In the genomic region with DNA sequence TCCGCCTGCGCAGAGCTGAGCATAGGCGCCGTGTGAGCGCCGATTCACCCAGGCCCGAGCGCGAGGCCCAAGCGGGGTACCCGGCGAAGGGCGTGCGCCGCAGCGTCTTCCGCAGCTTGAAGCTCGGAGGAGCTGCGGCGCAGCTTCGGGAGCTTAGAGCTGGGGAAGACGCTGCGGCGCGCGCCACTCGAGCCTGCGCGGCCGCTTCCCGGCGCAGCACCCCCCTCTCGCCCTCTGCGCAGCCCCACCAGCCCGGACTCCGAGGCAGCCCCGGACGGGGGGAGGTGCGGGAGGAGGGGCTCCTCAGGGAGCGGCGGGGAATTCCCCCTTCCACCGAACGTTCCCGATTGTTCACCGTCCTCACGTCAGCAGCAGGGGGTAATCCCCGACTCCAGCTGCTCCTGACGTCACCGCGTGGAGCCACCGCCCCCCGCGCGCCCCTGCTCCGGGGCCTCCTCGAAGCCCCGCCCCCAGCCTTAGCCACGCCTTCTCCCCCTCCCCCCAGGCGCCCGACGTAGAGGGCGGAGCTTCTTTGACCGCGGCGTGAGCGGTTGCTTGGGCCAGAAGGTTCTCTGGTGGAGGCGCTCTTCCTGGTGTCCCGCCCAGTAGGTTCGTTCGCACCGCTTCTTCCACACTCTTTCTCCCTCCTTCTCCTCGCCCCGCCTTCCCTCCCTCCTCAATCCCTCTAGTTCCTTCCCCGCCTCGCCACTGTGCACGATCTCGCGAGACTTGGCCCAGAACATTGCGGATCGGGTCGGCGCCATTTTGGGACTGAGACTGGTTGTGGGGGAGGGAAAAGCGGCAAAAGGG, we compare ENCODE assay signal across 8 cellular contexts. TPM values are rescaled to one million over a fixed set of nuclear protein-coding genes. Genes with fewer than 3 reads are reported as not detected.
DNase-seq lines count a peak whose midpoint lies in the region; ATAC-seq and TF ChIP-seq lines count a peak whose summit lies in the region.

A gene with protein sequence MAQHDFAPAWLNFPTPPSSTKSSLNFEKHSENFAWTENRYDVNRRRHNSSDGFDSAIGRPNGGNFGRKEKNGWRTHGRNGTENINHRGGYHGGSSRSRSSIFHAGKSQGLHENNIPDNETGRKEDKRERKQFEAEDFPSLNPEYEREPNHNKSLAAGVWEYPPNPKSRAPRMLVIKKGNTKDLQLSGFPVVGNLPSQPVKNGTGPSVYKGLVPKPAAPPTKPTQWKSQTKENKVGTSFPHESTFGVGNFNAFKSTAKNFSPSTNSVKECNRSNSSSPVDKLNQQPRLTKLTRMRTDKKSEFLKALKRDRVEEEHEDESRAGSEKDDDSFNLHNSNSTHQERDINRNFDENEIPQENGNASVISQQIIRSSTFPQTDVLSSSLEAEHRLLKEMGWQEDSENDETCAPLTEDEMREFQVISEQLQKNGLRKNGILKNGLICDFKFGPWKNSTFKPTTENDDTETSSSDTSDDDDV (plus strand): TSS at position 742 of the 810 bp plus-strand sequence. CDS start 40,072 bp downstream, outside the sequence.

- peaks cover 11% of the 10 kb centered on the region for H3F3A ChIP-seq in SK-N-SH (replicated peaks; ENCODE audit: insufficient read depth)

- peaks cover 34% of the 10 kb centered on the region for H4K20me1 ChIP-seq in SK-N-SH (ENCODE audit: insufficient read depth)

- H3K27me3 ChIP-seq in SK-N-SH (ENCODE audit: insufficient read depth) (no peaks in the 10 kb centered on the region), suprapubic skin (no peaks in the 10 kb centered on the region)

- no peaks in the 10 kb centered on the region for H3K9me3 ChIP-seq in SK-N-SH
- no peaks in the 10 kb centered on the region for H3K9me3 ChIP-seq in suprapubic skin

- peaks cover 4 to 19% of the 10 kb centered on the region in 2 experiments for H3K36me3 ChIP-seq in SK-N-SH (replicated peaks in 1 of 2; ENCODE audit: control insufficient read depth in 1 of 2, insufficient read depth in 2 of 2, low read length in 1 of 2)
- H3K36me3 ChIP-seq in suprapubic skin: no peaks in the 10 kb centered on the region

- TF ChIP-seq CTCF in SK-N-SH (IDR thresholded peaks at IDR 0.05): no peak
- TF ChIP-seq CTCF in suprapubic skin (IDR thresholded peaks at IDR 0.05): no peak

- peaks cover 46% of the 10 kb centered on the region for H3K79me2 ChIP-seq in SK-N-SH (ENCODE audit: insufficient read depth)

- peak within 1 kb of the TSS; percentile 99 for H2AFZ ChIP-seq in SK-N-SH (ENCODE audit: low read depth)

- peak; percentile 63 for ATAC-seq in HG02571 (IDR thresholded peaks at IDR 0.05; ENCODE audit: unreplicated experiment)

- TF ChIP-seq RAD21 in SK-N-SH (IDR thresholded peaks at IDR 0.05; ENCODE audit: low read length): no peak

- H3K27ac ChIP-seq in SK-N-SH (ENCODE audit: low read depth in 2 of 2, low read length in 1 of 2) (peak within 1 kb of the TSS; percentile 89 to 98), suprapubic skin (peak within 1 kb of the TSS; percentile 100)

- no peaks in the 10 kb centered on the region for H3K9me2 ChIP-seq in SK-N-SH

- H3K4me3 ChIP-seq in SK-N-SH (ENCODE audit: low read depth in 2 of 2, low read length in 1 of 2): peak within 1 kb of the TSS; percentile 83 to 89
- H3K4me3 ChIP-seq in suprapubic skin: peak within 1 kb of the TSS; percentile 99

- POLR2A ChIA-PET in SK-N-SH (lab: Yijun Ruan, JAX): interaction anchor here (0.6 to 1.0 kb wide), 5 partner anchors 46 to 265 kb away, joined by 3 to 7 read pairs (median 5); a partner anchor contains a TSS

- peak within 1 kb of the TSS; percentile 93 for H3K4me2 ChIP-seq in SK-N-SH

- TF ChIP-seq EP300 in SK-N-SH (IDR thresholded peaks at IDR 0.05; ENCODE audit: borderline replicate concordance in 1 of 2, low read depth in 1 of 2, low read length in 1 of 2): peak; percentile 39 to 80; a peak in 3 of 4 replicates
- TF ChIP-seq EP300 in suprapubic skin (IDR thresholded peaks at IDR 0.05): no peak

- 1% methylated on average over 47 of the region's 83 CpGs for WGBS in SK-N-SH (ENCODE audit: low lambda C conversion rate)
- WGBS in suprapubic skin: under 1% methylated on average over 32 of the region's 83 CpGs

- H3K9ac ChIP-seq in SK-N-SH: peak within 1 kb of the TSS; percentile 98

- DNase-seq in GM04504 (ENCODE audit: low read depth) (peak; percentile 99), NCI-H1048 (lab: John Stamatoyannopoulos, UW) (peak; percentile 97), SK-N-SH (peak; percentile 98), germinal center (ENCODE audit: low spot score) (peak; percentile 98), nucleus accumbens (lab: John Stamatoyannopoulos, UW) (peak; percentile 92 to 100 (median 99)), suprapubic skin (ENCODE audit: low spot score in 2 of 2) (peak; percentile 99 to 100)
- peak; percentile 97 for DNase-seq in activated naive CD4-positive, alpha-beta T cell treated with anti-CD3 and anti-CD28 coated beads, Interleukin-2, amount 50 U/mL, for 16 hours

- H3K4me1 ChIP-seq in SK-N-SH (ENCODE audit: control insufficient read depth in 1 of 2, insufficient read depth in 2 of 2, low read depth in 1 of 2, low read length in 1 of 2) (peaks cover 0 to 6% of the 10 kb centered on the region in 2 experiments; a peak in 2 of 4 replicates), suprapubic skin (peaks cover 43% of the 10 kb centered on the region)

- CTCF ChIA-PET in SK-N-SH (lab: Yijun Ruan, JAX): interaction anchor here (0.8 to 1.2 kb wide), 3 partner anchors 48 to 256 kb away, joined by 3 to 4 read pairs (median 3); no protein-coding TSS in a partner anchor

- peak; percentile 13 to 77 for TF ChIP-seq POLR2A in suprapubic skin (IDR thresholded peaks at IDR 0.05)

TF ChIP-seq in SK-N-SH, 30 proteins besides CTCF, POLR2A, EP300 and RAD21 (continues in another document):
- TF ChIP-seq FOXJ3 (CRISPR knock-in tag; IDR thresholded peaks at IDR 0.05): no peak
- TF ChIP-seq, protein P1, sequence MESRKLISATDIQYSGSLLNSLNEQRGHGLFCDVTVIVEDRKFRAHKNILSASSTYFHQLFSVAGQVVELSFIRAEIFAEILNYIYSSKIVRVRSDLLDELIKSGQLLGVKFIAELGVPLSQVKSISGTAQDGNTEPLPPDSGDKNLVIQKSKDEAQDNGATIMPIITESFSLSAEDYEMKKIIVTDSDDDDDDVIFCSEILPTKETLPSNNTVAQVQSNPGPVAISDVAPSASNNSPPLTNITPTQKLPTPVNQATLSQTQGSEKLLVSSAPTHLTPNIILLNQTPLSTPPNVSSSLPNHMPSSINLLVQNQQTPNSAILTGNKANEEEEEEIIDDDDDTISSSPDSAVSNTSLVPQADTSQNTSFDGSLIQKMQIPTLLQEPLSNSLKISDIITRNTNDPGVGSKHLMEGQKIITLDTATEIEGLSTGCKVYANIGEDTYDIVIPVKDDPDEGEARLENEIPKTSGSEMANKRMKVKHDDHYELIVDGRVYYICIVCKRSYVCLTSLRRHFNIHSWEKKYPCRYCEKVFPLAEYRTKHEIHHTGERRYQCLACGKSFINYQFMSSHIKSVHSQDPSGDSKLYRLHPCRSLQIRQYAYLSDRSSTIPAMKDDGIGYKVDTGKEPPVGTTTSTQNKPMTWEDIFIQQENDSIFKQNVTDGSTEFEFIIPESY (IDR thresholded peaks at IDR 0.05; ENCODE audit: borderline replicate concordance, low read depth): peak; percentile 98
- TF ChIP-seq NRF1 (IDR thresholded peaks at IDR 0.05; ENCODE audit: low read depth, low read length): peak; percentile 79
- TF ChIP-seq, protein P2, sequence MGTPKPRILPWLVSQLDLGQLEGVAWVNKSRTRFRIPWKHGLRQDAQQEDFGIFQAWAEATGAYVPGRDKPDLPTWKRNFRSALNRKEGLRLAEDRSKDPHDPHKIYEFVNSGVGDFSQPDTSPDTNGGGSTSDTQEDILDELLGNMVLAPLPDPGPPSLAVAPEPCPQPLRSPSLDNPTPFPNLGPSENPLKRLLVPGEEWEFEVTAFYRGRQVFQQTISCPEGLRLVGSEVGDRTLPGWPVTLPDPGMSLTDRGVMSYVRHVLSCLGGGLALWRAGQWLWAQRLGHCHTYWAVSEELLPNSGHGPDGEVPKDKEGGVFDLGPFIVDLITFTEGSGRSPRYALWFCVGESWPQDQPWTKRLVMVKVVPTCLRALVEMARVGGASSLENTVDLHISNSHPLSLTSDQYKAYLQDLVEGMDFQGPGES (IDR thresholded peaks at IDR 0.05; ENCODE audit: low read depth, low read length): no peak
- peak; percentile 99 for TF ChIP-seq CHD2 (IDR thresholded peaks at IDR 0.05; ENCODE audit: low read length, partially characterized antibody)
- TF ChIP-seq GATA2 (CRISPR knock-in tag; IDR thresholded peaks at IDR 0.05): no peak
- TF ChIP-seq RFX5 (IDR thresholded peaks at IDR 0.05; ENCODE audit: low read length): peak; percentile 68; the same call in 1 of the 2 replicates
- TF ChIP-seq, protein P3, sequence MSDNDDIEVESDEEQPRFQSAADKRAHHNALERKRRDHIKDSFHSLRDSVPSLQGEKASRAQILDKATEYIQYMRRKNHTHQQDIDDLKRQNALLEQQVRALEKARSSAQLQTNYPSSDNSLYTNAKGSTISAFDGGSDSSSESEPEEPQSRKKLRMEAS (IDR thresholded peaks at IDR 0.05; ENCODE audit: low read depth): peak; percentile 51; the same call in 1 of the 2 replicates
- TF ChIP-seq, protein P4, sequence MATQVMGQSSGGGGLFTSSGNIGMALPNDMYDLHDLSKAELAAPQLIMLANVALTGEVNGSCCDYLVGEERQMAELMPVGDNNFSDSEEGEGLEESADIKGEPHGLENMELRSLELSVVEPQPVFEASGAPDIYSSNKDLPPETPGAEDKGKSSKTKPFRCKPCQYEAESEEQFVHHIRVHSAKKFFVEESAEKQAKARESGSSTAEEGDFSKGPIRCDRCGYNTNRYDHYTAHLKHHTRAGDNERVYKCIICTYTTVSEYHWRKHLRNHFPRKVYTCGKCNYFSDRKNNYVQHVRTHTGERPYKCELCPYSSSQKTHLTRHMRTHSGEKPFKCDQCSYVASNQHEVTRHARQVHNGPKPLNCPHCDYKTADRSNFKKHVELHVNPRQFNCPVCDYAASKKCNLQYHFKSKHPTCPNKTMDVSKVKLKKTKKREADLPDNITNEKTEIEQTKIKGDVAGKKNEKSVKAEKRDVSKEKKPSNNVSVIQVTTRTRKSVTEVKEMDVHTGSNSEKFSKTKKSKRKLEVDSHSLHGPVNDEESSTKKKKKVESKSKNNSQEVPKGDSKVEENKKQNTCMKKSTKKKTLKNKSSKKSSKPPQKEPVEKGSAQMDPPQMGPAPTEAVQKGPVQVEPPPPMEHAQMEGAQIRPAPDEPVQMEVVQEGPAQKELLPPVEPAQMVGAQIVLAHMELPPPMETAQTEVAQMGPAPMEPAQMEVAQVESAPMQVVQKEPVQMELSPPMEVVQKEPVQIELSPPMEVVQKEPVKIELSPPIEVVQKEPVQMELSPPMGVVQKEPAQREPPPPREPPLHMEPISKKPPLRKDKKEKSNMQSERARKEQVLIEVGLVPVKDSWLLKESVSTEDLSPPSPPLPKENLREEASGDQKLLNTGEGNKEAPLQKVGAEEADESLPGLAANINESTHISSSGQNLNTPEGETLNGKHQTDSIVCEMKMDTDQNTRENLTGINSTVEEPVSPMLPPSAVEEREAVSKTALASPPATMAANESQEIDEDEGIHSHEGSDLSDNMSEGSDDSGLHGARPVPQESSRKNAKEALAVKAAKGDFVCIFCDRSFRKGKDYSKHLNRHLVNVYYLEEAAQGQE (IDR thresholded peaks at IDR 0.05; ENCODE audit: low read depth, low read length): no peak

RNA-seq across cellular contexts. Expression of the gene that starts here (rescaled TPM):
- 11.4 and 14.2 TPM in 2 replicates for polyA plus RNA-seq in SK-N-SH (2012; rRNA removed)
- 17.5 and 23.1 TPM in 2 replicates for polyA plus RNA-seq in SK-N-SH (2012; cell fraction: cytosol; rRNA removed)
- 10.6 and 23.1 TPM in 2 replicates for polyA plus RNA-seq in SK-N-SH (2012; cell fraction: nucleus; rRNA removed)
- total RNA-seq in suprapubic skin: 10 to 100 TPM; 49.3 to 74.8 (median 62.5) TPM

Comparison
In these comparisons a context has a peak if more than half of its experiments do, and no peak if none do; other contexts are left out.
1. Peak in every context shown above with its lines: DNase-seq, ATAC-seq, H3K4me3 ChIP-seq and H3K27ac ChIP-seq.